In the genomic region with DNA sequence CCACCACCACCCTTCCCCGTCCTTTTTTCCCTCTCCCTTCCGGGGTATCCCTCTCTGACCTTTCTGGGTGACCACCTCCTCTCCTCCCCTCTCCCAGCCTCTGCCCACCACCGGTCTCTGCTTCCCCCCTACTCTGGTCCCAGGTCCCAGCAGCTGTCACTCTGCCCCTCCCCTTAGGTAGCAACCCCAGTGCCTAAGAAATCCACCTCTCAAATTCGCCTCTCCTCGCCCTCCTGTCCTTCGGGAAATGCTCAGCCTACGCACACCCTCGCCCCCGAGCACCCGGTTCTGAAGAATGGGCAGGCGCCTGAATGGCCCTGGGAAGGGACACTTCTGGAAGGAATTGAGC, we compare ENCODE assay signal across 13 cellular contexts. TPM values are rescaled to one million over a fixed set of nuclear protein-coding genes. Genes with fewer than 3 reads are reported as not detected.
DNase-seq lines count a peak whose midpoint lies in the region; ATAC-seq and TF ChIP-seq lines count a peak whose summit lies in the region.
"Had no signal": no experiment of that assay in that cellular context is flagged by ENCODE, and none has a peak within 500 bp of the region (broad histone marks: within the 10 kb centered on the region; RNA-seq: fewer than 3 reads in every experiment).

No MANE protein-coding gene starts in this region.

- H4K20me1 ChIP-seq in HCT116 (ENCODE audit: insufficient read depth) = no peaks in the 10 kb centered on the region

- peaks cover 13% of the 10 kb centered on the region; the same call in 1 of the 2 replicates for H3K27me3 ChIP-seq in HCT116 (ENCODE audit: insufficient read depth, low read length)
- H3K27me3 ChIP-seq in aorta (ENCODE audit: control insufficient read depth in 1 of 2, insufficient read depth in 2 of 2, low read length in 1 of 2) = peaks cover 0 to 2% of the 10 kb centered on the region in 2 donors

- no peaks in the 10 kb centered on the region for H3K9me3 ChIP-seq in HCT116 (ENCODE audit: control insufficient read depth in 1 of 2, insufficient read depth in 1 of 2, low read depth in 1 of 2, low read length in 2 of 2)
- no peaks in the 10 kb centered on the region for H3K9me3 ChIP-seq in iPS-18c (ENCODE audit: control insufficient read depth, insufficient read depth, low read length)
- H3K9me3 ChIP-seq in aorta (ENCODE audit: control insufficient read depth, low read length) = no peaks in the 10 kb centered on the region
- H3K9me3 ChIP-seq: ascending aorta, SK-N-SH, stomach had no signal

- no peak for TF ChIP-seq RAD21 in HCT116 (IDR thresholded peaks at IDR 0.05; ENCODE audit: low read depth)

- no TSS peak for BruUV-seq in HCT116 (replicated peaks; lab: Mats Ljungman, UMichigan)

- intact Hi-C loops in HCT116 (cut with micrococcal nuclease) (no loop called here), aorta (cut with DNase I) (loop anchor here in 1 of 2 donors (5.0 kb wide), 1 partner anchor 166 kb away; no protein-coding TSS in a partner anchor)

- peaks cover 23% of the 10 kb centered on the region; the same call in 1 of the 2 replicates for H3K79me2 ChIP-seq in HCT116 (ENCODE audit: insufficient read depth, low read length)

- peak overlapping the region; percentile 86 for H3K4me2 ChIP-seq in HCT116 (ENCODE audit: low read length)

- no peaks in the 10 kb centered on the region for H3K36me3 Mint-ChIP-seq in activated T-helper 17 cell treated with anti-CD3 and anti-CD28 coated beads, Interleukin-2, amount 50 U/mL, for 72 hours (ENCODE audit: low read depth)
- H3K36me3 Mint-ChIP-seq in progenitor cell of endocrine pancreas (ENCODE audit: insufficient read depth) = no peaks in the 10 kb centered on the region

- POLR2A ChIA-PET in HCT116 (lab: Charles Lee) = interaction anchor here (1.0 to 3.2 kb wide), 4 partner anchors 11 to 44 kb away, joined by 3 to 15 read pairs (median 7); partner anchors contain the start of genes LRRC46, MRPL10, SCRN2 and SP2

- peak overlapping the region; percentile 57 for H3K4me3 Mint-ChIP-seq in activated T-helper 17 cell treated with anti-CD3 and anti-CD28 coated beads, Interleukin-2, amount 50 U/mL, for 72 hours
- peak overlapping the region; percentile 41 for H3K4me3 Mint-ChIP-seq in progenitor cell of endocrine pancreas (ENCODE audit: low read depth)
- H3K4me3 Mint-ChIP-seq: activated T-cell treated with anti-CD3 and anti-CD28 coated beads, Interleukin-2, amount 50 U/mL, for 24 hours had no signal

- no peaks in the 10 kb centered on the region; a peak in 1 of 4 replicates for H3K36me3 ChIP-seq in HCT116 (ENCODE audit: control insufficient read depth in 1 of 2, insufficient read depth in 2 of 2, low read length in 2 of 2)
- no peaks in the 10 kb centered on the region for H3K36me3 ChIP-seq in aorta (ENCODE audit: control insufficient read depth in 1 of 2, insufficient read depth in 2 of 2, low read length in 1 of 2)
- H3K36me3 ChIP-seq: ascending aorta, stomach had no signal

- H2AFZ ChIP-seq in HCT116 (ENCODE audit: low read depth, low read length, poor library complexity, severe bottlenecking) = no peak overlapping the region

- H3K27me3 Mint-ChIP-seq in activated T-helper 17 cell treated with anti-CD3 and anti-CD28 coated beads, Interleukin-2, amount 50 U/mL, for 72 hours = peaks cover 45% of the 10 kb centered on the region
- peaks cover 89% of the 10 kb centered on the region for H3K27me3 Mint-ChIP-seq in progenitor cell of endocrine pancreas

- ATAC-seq in HCT116 (no peak), aorta (ENCODE audit: low FRiP score) (no peak)
- no peak for ATAC-seq in activated T-helper 17 cell treated with anti-CD3 and anti-CD28 coated beads, Interleukin-2, amount 50 U/mL, for 72 hours (replicated peaks)

- H3K4me1 Mint-ChIP-seq in activated T-helper 17 cell treated with anti-CD3 and anti-CD28 coated beads, Interleukin-2, amount 50 U/mL, for 72 hours = peaks cover 8% of the 10 kb centered on the region
- H3K4me1 Mint-ChIP-seq in progenitor cell of endocrine pancreas (ENCODE audit: low read depth) = peaks cover 12% of the 10 kb centered on the region

- DNase-seq in HCT116 (ENCODE audit: low read depth, low spot score) (no peak), progenitor cell of endocrine pancreas (ENCODE audit: low spot score, unreplicated experiment) (no peak), activated gamma-delta T cell treated with Interleukin-2 at 50 U/mL for 16 hours (no peak), aorta (no peak), SKM-1 treated with dmso at 0.1 percent for 144 hours (lab: John Stamatoyannopoulos, UW; ENCODE audit: unreplicated experiment) (no peak)
- DNase-seq: activated T-cell treated with anti-CD3 and anti-CD28 coated beads, Interleukin-2, amount 50 U/mL, for 24 hours; kidney glomerular epithelial cell; NCI-H1048; SK-N-SH; stomach had no signal

- CTCF ChIA-PET in HCT116 (lab: Charles Lee) = interaction anchor here (1.3 to 12.6 kb wide), 4 partner anchors 9 to 95 kb away, joined by 5 to 393 read pairs (median 12); partner anchors contain the start of genes SCRN2 and SP2

- H3K27ac ChIP-seq in HCT116 (ENCODE audit: low read depth, low read length) (no peak overlapping the region), aorta (ENCODE audit: low read depth in 1 of 2, low read length in 2 of 2) (no peak overlapping the region)
- H3K27ac ChIP-seq: ascending aorta had no signal

- H3K4me1 ChIP-seq in HCT116 (ENCODE audit: control insufficient read depth in 1 of 2, insufficient read depth in 2 of 2, low read length in 2 of 2) = peaks cover 13 to 30% of the 10 kb centered on the region in 2 experiments
- H3K4me1 ChIP-seq in aorta (ENCODE audit: control insufficient read depth in 1 of 2, insufficient read depth in 2 of 2, low read length in 2 of 2) = no peaks in the 10 kb centered on the region

- RAD21 ChIA-PET in HCT116 (lab: Charles Lee; ENCODE audit: low non-redundant PET in 1 of 2, low total read pairs in 2 of 2, uncharacterized antibody in 2 of 2, unreplicated experiment in 2 of 2) = interaction anchor here in 1 of 2 experiments (1.3 kb wide), 1 partner anchor 38 kb away, joined by 5 read pairs; no protein-coding TSS in a partner anchor

- WGBS in aorta, 2 donors = 29 to 31% methylated on average over 11 of the region's 11 CpGs

- TF ChIP-seq POLR2A in HCT116 (IDR thresholded peaks at IDR 0.05; ENCODE audit: borderline replicate concordance, extremely low read depth, insufficient read depth, insufficient read length) = no peak

- H3K4me3 ChIP-seq in HCT116 (replicated peaks in 1 of 2; ENCODE audit: low read depth in 1 of 2, low read length in 2 of 2) = no peak overlapping the region
- H3K4me3 ChIP-seq in iPS-18c (ENCODE audit: insufficient read depth, low read depth, low read length) = peak overlapping the region; percentile 71
- no peak overlapping the region for H3K4me3 ChIP-seq in aorta (ENCODE audit: low read length in 2 of 2)

- no peak for TF ChIP-seq CTCF in HCT116 (IDR thresholded peaks at IDR 0.05 in 2 of 3, conservative IDR thresholded peaks at IDR 0.05 in 1 of 3; ENCODE audit: borderline replicate concordance in 1 of 3, insufficient read depth in 1 of 3, low read depth in 2 of 3, low read length in 2 of 3)
- TF ChIP-seq CTCF in progenitor cell of endocrine pancreas (IDR thresholded peaks at IDR 0.05; ENCODE audit: unreplicated experiment) = no peak

- no peaks in the 10 kb centered on the region for H3K9me2 ChIP-seq in HCT116 (ENCODE audit: insufficient read depth)
- H3K9me2 ChIP-seq: SK-N-SH had no signal

- H3K9ac ChIP-seq in HCT116 (ENCODE audit: low read length) = no peak overlapping the region
- H3K9ac ChIP-seq: SK-N-SH had no signal

- H3K9me3 Mint-ChIP-seq in activated T-helper 17 cell treated with anti-CD3 and anti-CD28 coated beads, Interleukin-2, amount 50 U/mL, for 72 hours = no peaks in the 10 kb centered on the region
- H3K9me3 Mint-ChIP-seq in progenitor cell of endocrine pancreas (ENCODE audit: low read depth) = no peaks in the 10 kb centered on the region
- H3K9me3 Mint-ChIP-seq: activated T-cell treated with anti-CD3 and anti-CD28 coated beads, Interleukin-2, amount 50 U/mL, for 24 hours had no signal

- H3K27ac Mint-ChIP-seq in activated T-helper 17 cell treated with anti-CD3 and anti-CD28 coated beads, Interleukin-2, amount 50 U/mL, for 72 hours = no peak overlapping the region
- H3K27ac Mint-ChIP-seq in progenitor cell of endocrine pancreas = no peak overlapping the region
- H3K27ac Mint-ChIP-seq: activated T-cell treated with anti-CD3 and anti-CD28 coated beads, Interleukin-2, amount 50 U/mL, for 24 hours had no signal

TF ChIP-seq in HCT116, 20 proteins besides CTCF, POLR2A, EP300 and RAD21 (continues in another document):
- no peak for TF ChIP-seq EGR1 (IDR thresholded peaks at IDR 0.05; ENCODE audit: low read depth)

RNA-seq across cellular contexts. Expression of gene SP6, which starts 0.8 kb away (rescaled TPM):
- total RNA-seq in HCT116 (2021; ENCODE audit: unreplicated experiment) (10.8 TPM), progenitor cell of endocrine pancreas (0.74 and 1.1 TPM in 2 replicates), aorta (under 1 TPM; 0.78 to 0.81 TPM)
- polyA plus RNA-seq in HCT116 (2012) = 5.9 and 6.0 TPM in 2 replicates
- under 1 TPM in 1 of 2 donors, not detected in 1; 0.21 TPM for total RNA-seq in activated T-helper 17 cell treated with anti-CD3 and anti-CD28 coated beads, Interleukin-2, amount 50 U/mL, for 72 hours
- polyA plus RNA-seq in aorta = under 1 TPM in 1 of 2 donors, not detected in 1; 0.25 TPM

RNA-seq across cellular contexts. Expression of gene SCRN2, which starts 10.7 kb away (rescaled TPM):
- total RNA-seq in HCT116 (2021; ENCODE audit: unreplicated experiment) (53.2 TPM), progenitor cell of endocrine pancreas (58.6 and 59.0 TPM in 2 replicates), aorta (10 to 100 TPM; 19.3 to 37.6 TPM)
- polyA plus RNA-seq in HCT116 (2012) = 55.9 and 58.2 TPM in 2 replicates
- total RNA-seq in activated T-helper 17 cell treated with anti-CD3 and anti-CD28 coated beads, Interleukin-2, amount 50 U/mL, for 72 hours = 10 to 100 TPM; 21.2 to 21.8 TPM
- 10 to 100 TPM; 21.2 to 64.1 TPM for polyA plus RNA-seq in aorta

RNA-seq across cellular contexts. Expression of gene LRRC46, which starts 20.3 kb away (rescaled TPM):
- total RNA-seq in HCT116 (2021; ENCODE audit: unreplicated experiment) (0.76 TPM), progenitor cell of endocrine pancreas (1.3 and 1.7 TPM in 2 replicates), aorta (under 1 TPM in 1 of 2 donors, not detected in 1; 0.51 TPM)
- polyA plus RNA-seq in HCT116 (2012) = 1.2 and 1.6 TPM in 2 replicates
- under 1 TPM; 0.58 to 0.61 TPM for total RNA-seq in activated T-helper 17 cell treated with anti-CD3 and anti-CD28 coated beads, Interleukin-2, amount 50 U/mL, for 72 hours
- polyA plus RNA-seq in aorta = under 1 TPM in 1 of 2 donors, not detected in 1; 0.87 TPM
- total RNA-seq: ascending aorta, stomach had no signal

RNA-seq across cellular contexts. Expression of gene MRPL10, which starts 20.4 kb away (rescaled TPM):
- 112 TPM for total RNA-seq in HCT116 (2021; ENCODE audit: unreplicated experiment)
- 162 and 165 TPM in 2 replicates for polyA plus RNA-seq in HCT116 (2012)
- total RNA-seq in activated T-helper 17 cell treated with anti-CD3 and anti-CD28 coated beads, Interleukin-2, amount 50 U/mL, for 72 hours = 10 to 100 TPM; 58.0 to 58.8 TPM
- 41.1 and 44.1 TPM in 2 replicates for total RNA-seq in progenitor cell of endocrine pancreas
- 10 to 100 TPM; 21.6 to 28.6 TPM for total RNA-seq in aorta
- 10 to 100 TPM; 34.4 to 42.2 TPM for polyA plus RNA-seq in aorta

RNA-seq across cellular contexts. Expression of gene OSBPL7, which starts 30.1 kb away (rescaled TPM):
- total RNA-seq in HCT116 (2021; ENCODE audit: unreplicated experiment) (20.5 TPM), progenitor cell of endocrine pancreas (20.5 and 26.2 TPM in 2 replicates), aorta (10 to 100 TPM; 10.7 to 21.1 TPM)
- polyA plus RNA-seq in HCT116 (2012) = 16.4 and 20.5 TPM in 2 replicates
- 10 to 100 TPM; 11.6 to 14.4 TPM for total RNA-seq in activated T-helper 17 cell treated with anti-CD3 and anti-CD28 coated beads, Interleukin-2, amount 50 U/mL, for 72 hours
- polyA plus RNA-seq in aorta = 10 to 100 TPM in 1 of 2 donors, 1 to 10 TPM in 1; 8.9 to 20.1 TPM
